21 cellular contexts compared by ENCODE assay signal in the genomic region with DNA sequence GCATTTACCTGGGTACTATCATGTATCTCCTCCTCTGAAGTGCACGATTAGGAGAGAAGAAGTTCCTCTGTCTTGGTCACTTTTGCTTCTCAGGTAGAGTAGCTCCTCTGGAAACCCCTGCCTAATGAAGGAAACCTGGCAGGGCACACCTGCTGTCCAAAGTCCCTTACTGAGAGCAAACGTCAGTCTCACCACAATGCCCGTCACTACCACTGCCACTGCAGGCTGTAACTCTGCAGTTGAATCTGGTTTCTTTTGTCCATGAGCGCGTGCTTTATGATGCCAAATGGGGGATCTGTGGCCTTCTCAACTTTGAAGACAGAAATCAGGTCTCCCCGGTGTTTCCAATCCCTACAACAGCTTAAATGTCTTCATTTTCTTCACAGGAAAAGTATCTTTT.
A peak's percentile ranks its signal among the peaks of the same experiment; 100 is the strongest.
DNase-seq lines count a peak whose midpoint lies in the region; ATAC-seq and TF ChIP-seq lines count a peak whose summit lies in the region.
"Had no signal": no experiment of that assay in that cellular context is flagged by ENCODE, and none has a peak within 500 bp of the region (broad histone marks: within the 10 kb centered on the region; RNA-seq: fewer than 3 reads in every experiment).

No MANE protein-coding gene starts in this region.

- H3K4me1 ChIP-seq in CD4-positive, alpha-beta memory T cell (ENCODE audit: insufficient read depth, low read length) = peaks cover 80% of the 10 kb centered on the region
- H3K4me1 ChIP-seq in mucosa of descending colon (ENCODE audit: low read depth) = no peaks in the 10 kb centered on the region
- H3K4me1 ChIP-seq: left ventricle myocardium inferior, transverse colon had no signal

- no peaks in the 10 kb centered on the region for H3K36me3 ChIP-seq in CD4-positive, alpha-beta memory T cell (ENCODE audit: insufficient read depth, low read length)
- no peaks in the 10 kb centered on the region for H3K36me3 ChIP-seq in mucosa of descending colon (ENCODE audit: low read depth)
- H3K36me3 ChIP-seq: BLaER1, left ventricle myocardium inferior, transverse colon had no signal

- no peak overlapping the region for H3K27ac ChIP-seq in CD4-positive, alpha-beta memory T cell (ENCODE audit: low read depth, low read length)
- H3K27ac ChIP-seq: BLaER1, GM23248, left ventricle myocardium inferior, transverse colon had no signal

- no peaks in the 10 kb centered on the region for H3K9me3 Mint-ChIP-seq in activated CD4-positive, alpha-beta memory T cell treated with anti-CD3 and anti-CD28 coated beads for 36 hours
- peaks cover 9% of the 10 kb centered on the region for H3K9me3 Mint-ChIP-seq in activated CD4-positive, alpha-beta memory T cell treated with anti-CD3 and anti-CD28 coated beads, Interleukin-2, amount 10 ng/mL, durations not matched to agents 7 days and 5 days
- no peaks in the 10 kb centered on the region for H3K9me3 Mint-ChIP-seq in CD4-positive, alpha-beta memory T cell

- H3K4me3 Mint-ChIP-seq in activated CD4-positive, alpha-beta memory T cell treated with anti-CD3 and anti-CD28 coated beads for 36 hours = peak overlapping the region; percentile 24
- no peak overlapping the region for H3K4me3 Mint-ChIP-seq in activated CD4-positive, alpha-beta memory T cell treated with anti-CD3 and anti-CD28 coated beads, Interleukin-2, amount 10 ng/mL, durations not matched to agents 7 days and 5 days
- H3K4me3 Mint-ChIP-seq in CD4-positive, alpha-beta memory T cell = peak overlapping the region in 7 of 8 donors; percentile 18 to 83 (median 60)

- H3K27me3 ChIP-seq in CD4-positive, alpha-beta memory T cell (ENCODE audit: insufficient read depth, low read length) = no peaks in the 10 kb centered on the region
- H3K27me3 ChIP-seq: BLaER1, transverse colon had no signal

- no peaks in the 10 kb centered on the region for H3K27me3 Mint-ChIP-seq in activated CD4-positive, alpha-beta memory T cell treated with anti-CD3 and anti-CD28 coated beads for 36 hours
- H3K27me3 Mint-ChIP-seq in activated CD4-positive, alpha-beta memory T cell treated with anti-CD3 and anti-CD28 coated beads, Interleukin-2, amount 10 ng/mL, durations not matched to agents 7 days and 5 days = no peaks in the 10 kb centered on the region
- H3K27me3 Mint-ChIP-seq in CD4-positive, alpha-beta memory T cell = no peaks in the 10 kb centered on the region

- POLR2A ChIA-PET in activated CD4-positive, alpha-beta memory T cell treated with anti-CD3 and anti-CD28 coated beads for 36 hours (lab: Charles Lee) = no interaction called here
- POLR2A ChIA-PET in activated CD4-positive, alpha-beta memory T cell treated with anti-CD3 and anti-CD28 coated beads, Interleukin-2, amount 10 ng/mL, durations not matched to agents 7 days and 5 days (lab: Charles Lee) = interaction anchor here (1.1 kb wide), 1 partner anchor 28 kb away, joined by 3 read pairs; no protein-coding TSS in a partner anchor
- POLR2A ChIA-PET in CD4-positive, alpha-beta memory T cell (lab: Charles Lee; ENCODE audit: partially characterized antibody) = interaction anchor here (0.9 to 1.9 kb wide), 3 partner anchors 14 to 30 kb away, joined by 3 to 5 read pairs (median 3); no protein-coding TSS in a partner anchor

- H3K27ac Mint-ChIP-seq in activated CD4-positive, alpha-beta memory T cell treated with anti-CD3 and anti-CD28 coated beads for 36 hours = no peak overlapping the region
- H3K27ac Mint-ChIP-seq in activated CD4-positive, alpha-beta memory T cell treated with anti-CD3 and anti-CD28 coated beads, Interleukin-2, amount 10 ng/mL, durations not matched to agents 7 days and 5 days = no peak overlapping the region
- peak overlapping the region; percentile 19 to 88 (median 42) for H3K27ac Mint-ChIP-seq in CD4-positive, alpha-beta memory T cell

- no peaks in the 10 kb centered on the region for H3K36me3 Mint-ChIP-seq in activated CD4-positive, alpha-beta memory T cell treated with anti-CD3 and anti-CD28 coated beads for 36 hours
- H3K36me3 Mint-ChIP-seq in activated CD4-positive, alpha-beta memory T cell treated with anti-CD3 and anti-CD28 coated beads, Interleukin-2, amount 10 ng/mL, durations not matched to agents 7 days and 5 days (ENCODE audit: low read depth) = peaks cover 22% of the 10 kb centered on the region
- no peaks in the 10 kb centered on the region for H3K36me3 Mint-ChIP-seq in CD4-positive, alpha-beta memory T cell

- ATAC-seq in mucosa of descending colon (peak; percentile 31), GM18868 (IDR thresholded peaks at IDR 0.05; ENCODE audit: unreplicated experiment) (no peak), left cardiac atrium (no peak)
- ATAC-seq: K562 had no signal

- no peak overlapping the region for H3K4me3 ChIP-seq in CD4-positive, alpha-beta memory T cell (ENCODE audit: low read length in 2 of 2)
- H3K4me3 ChIP-seq in mucosa of descending colon = no peak overlapping the region
- H3K4me3 ChIP-seq: BLaER1, GM23248, K562, left ventricle myocardium inferior, transverse colon had no signal

- no peaks in the 10 kb centered on the region for H3K9me3 ChIP-seq in CD4-positive, alpha-beta memory T cell (ENCODE audit: control insufficient read depth in 1 of 2, low read length in 2 of 2)
- no peaks in the 10 kb centered on the region for H3K9me3 ChIP-seq in mucosa of descending colon
- H3K9me3 ChIP-seq: BLaER1, left ventricle myocardium inferior, transverse colon had no signal

- intact Hi-C loops in activated CD4-positive, alpha-beta memory T cell treated with anti-CD3 and anti-CD28 coated beads for 36 hours (cut with micrococcal nuclease) = no loop called here
- intact Hi-C loops in CD4-positive, alpha-beta memory T cell (cut with micrococcal nuclease) = no loop called here
- intact Hi-C loops in mucosa of descending colon (cut with DNase I, micrococcal nuclease) = no loop called here
- intact Hi-C loops in left cardiac atrium (cut with DNase I) = no loop called here

- TF ChIP-seq CTCF in mucosa of descending colon (IDR thresholded peaks at IDR 0.05) = no peak

- CTCF ChIA-PET in activated CD4-positive, alpha-beta memory T cell treated with anti-CD3 and anti-CD28 coated beads for 36 hours (lab: Charles Lee) = interaction anchor here (1.2 kb wide), 1 partner anchor 65 kb away, joined by 4 read pairs; no protein-coding TSS in a partner anchor
- CTCF ChIA-PET in activated CD4-positive, alpha-beta memory T cell treated with anti-CD3 and anti-CD28 coated beads, Interleukin-2, amount 10 ng/mL, durations not matched to agents 7 days and 5 days (lab: Charles Lee) = interaction anchor here (1.2 to 1.3 kb wide), 2 partner anchors 24 to 67 kb away, joined by 3 read pairs; no protein-coding TSS in a partner anchor
- CTCF ChIA-PET in CD4-positive, alpha-beta memory T cell (lab: Charles Lee; ENCODE audit: partially characterized antibody) = interaction anchor here (1.6 to 2.1 kb wide), 2 partner anchors 35 to 64 kb away, joined by 3 to 6 read pairs; no protein-coding TSS in a partner anchor

- DNase-seq in activated CD4-positive, alpha-beta memory T cell treated with anti-CD3 and anti-CD28 coated beads for 36 hours = no peak
- no peak for DNase-seq in activated CD4-positive, alpha-beta memory T cell treated with anti-CD3 and anti-CD28 coated beads, Interleukin-2, amount 10 ng/mL, durations not matched to agents 7 days and 5 days
- DNase-seq in CD4-positive, alpha-beta memory T cell = no peak
- DNase-seq in SW480 (ENCODE audit: low spot score) = peak; percentile 40
- peak in 1 of 3 donors; percentile 23 for DNase-seq in mucosa of descending colon
- DNase-seq in A172 (ENCODE audit: low spot score) = no peak
- no peak for DNase-seq in left cardiac atrium
- DNase-seq: activated gamma-delta T cell, anterior cingulate cortex, GM23248, left ventricle myocardium inferior, mesendoderm, NCI-H1417 treated with DMSO at 0.1 percent for 48 hours, NCI-H2081 treated with DMSO at 0.1 percent for 48 hours, NCI-H226, NCI-H69, SW 1271, transverse colon had no signal

- peaks cover 65% of the 10 kb centered on the region for H3K4me1 Mint-ChIP-seq in activated CD4-positive, alpha-beta memory T cell treated with anti-CD3 and anti-CD28 coated beads for 36 hours (ENCODE audit: low read depth)
- peaks cover 39% of the 10 kb centered on the region for H3K4me1 Mint-ChIP-seq in activated CD4-positive, alpha-beta memory T cell treated with anti-CD3 and anti-CD28 coated beads, Interleukin-2, amount 10 ng/mL, durations not matched to agents 7 days and 5 days
- H3K4me1 Mint-ChIP-seq in CD4-positive, alpha-beta memory T cell = peaks cover 57 to 97% (median 74%) of the 10 kb centered on the region in 4 donors

Comparison
In these comparisons a context has a peak if more than half of its experiments do, and no peak if none do; other contexts are left out.
1. H3K27ac Mint-ChIP-seq: peak in CD4-positive, alpha-beta memory T cell (7 of 7); none in activated CD4-positive, alpha-beta memory T cell treated with anti-CD3 and anti-CD28 coated beads for 36 hours (single experiment) and activated CD4-positive, alpha-beta memory T cell treated with anti-CD3 and anti-CD28 coated beads, Interleukin-2, amount 10 ng/mL, durations not matched to agents 7 days and 5 days (single experiment).